In the genomic region with DNA sequence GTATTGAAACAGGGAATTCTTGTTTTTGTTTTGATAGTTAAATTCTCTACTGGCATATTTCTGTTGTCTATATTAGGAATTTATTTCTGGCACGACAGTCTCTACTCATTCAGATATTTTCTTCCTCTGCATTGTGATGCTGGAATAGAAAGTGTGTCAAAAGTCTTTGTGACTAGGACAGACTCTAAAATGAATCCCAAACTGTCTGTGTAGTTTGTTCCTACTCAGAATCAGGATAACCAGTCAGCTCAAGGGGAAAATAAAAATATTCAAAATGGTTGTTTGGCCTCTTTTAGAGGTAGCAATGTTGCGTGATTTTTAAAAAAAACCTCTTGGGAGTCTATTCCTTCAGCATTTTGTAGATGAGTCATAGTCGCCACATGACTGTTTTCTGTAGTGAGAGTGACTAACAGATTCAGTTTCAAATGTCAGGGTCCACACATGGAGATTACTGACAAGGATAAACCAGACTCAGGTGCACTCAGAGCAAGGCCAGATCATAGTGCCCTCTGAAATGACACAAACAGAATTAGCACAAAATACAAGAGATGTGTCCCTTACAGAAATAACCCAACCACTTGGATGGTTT, we compare ENCODE assay signal across 9 cellular contexts. TPM values are rescaled to one million over a fixed set of nuclear protein-coding genes. Genes with fewer than 3 reads are reported as not detected.
DNase-seq lines count a peak whose midpoint lies in the region; ATAC-seq and TF ChIP-seq lines count a peak whose summit lies in the region.
"Had no signal": no experiment of that assay in that cellular context is flagged by ENCODE, and none has a peak within 500 bp of the region (broad histone marks: within the 10 kb centered on the region; RNA-seq: fewer than 3 reads in every experiment).

No MANE protein-coding gene starts in this region.

- ATAC-seq in activated CD8-positive, alpha-beta T cell treated with anti-CD3 and anti-CD28 coated beads for 36 hours, result peak; percentile 99
- no peak for ATAC-seq in activated CD8-positive, alpha-beta T cell treated with anti-CD3 and anti-CD28 coated beads, Interleukin-2, amount 10 ng/mL, durations not matched to agents 7 days and 5 days
- ATAC-seq in HG02763 (IDR thresholded peaks at IDR 0.05; ENCODE audit: unreplicated experiment), result peak; percentile 98

- H3K4me3 Mint-ChIP-seq in activated CD8-positive, alpha-beta T cell treated with anti-CD3 and anti-CD28 coated beads for 36 hours, result no peak overlapping the region
- H3K4me3 Mint-ChIP-seq in activated CD8-positive, alpha-beta T cell treated with anti-CD3 and anti-CD28 coated beads, Interleukin-2, amount 10 ng/mL, durations not matched to agents 7 days and 5 days, result no peak overlapping the region

- DNase-seq in activated CD8-positive, alpha-beta T cell treated with anti-CD3 and anti-CD28 coated beads for 36 hours, result peak; percentile 53
- DNase-seq in activated CD8-positive, alpha-beta T cell treated with anti-CD3 and anti-CD28 coated beads, Interleukin-2, amount 10 ng/mL, durations not matched to agents 7 days and 5 days, result no peak
- DNase-seq in PC-9 (peak; percentile 19 to 75), mesenchymal stem cell (peak; percentile 85), mucosa of gallbladder (ENCODE audit: low spot score) (no peak)
- no peak for DNase-seq in NK-92 treated with Interleukin-12 subunit alpha and Interleukin-12 subunit beta, amount 100 ng/mL, for 24 hours (lab: John Stamatoyannopoulos, UW)
- no peak for DNase-seq in activated CD4-positive, alpha-beta T cell treated with anti-CD3 and anti-CD28 coated beads, Interleukin-2, amount 50 U/mL, for 1 hour

- H3K9me2 ChIP-seq in PC-9 (ENCODE audit: insufficient read depth), result no peaks in the 10 kb centered on the region

- H3K36me3 Mint-ChIP-seq in activated CD8-positive, alpha-beta T cell treated with anti-CD3 and anti-CD28 coated beads for 36 hours (ENCODE audit: low read depth), result no peaks in the 10 kb centered on the region
- H3K36me3 Mint-ChIP-seq in activated CD8-positive, alpha-beta T cell treated with anti-CD3 and anti-CD28 coated beads, Interleukin-2, amount 10 ng/mL, durations not matched to agents 7 days and 5 days (ENCODE audit: low read depth), result no peaks in the 10 kb centered on the region

- H3K9me3 ChIP-seq in PC-9 (ENCODE audit: insufficient read depth, low read depth) (no peaks in the 10 kb centered on the region), mesenchymal stem cell (ENCODE audit: control insufficient read depth, low read length) (no peaks in the 10 kb centered on the region)

- POLR2A ChIA-PET in activated CD8-positive, alpha-beta T cell treated with anti-CD3 and anti-CD28 coated beads for 36 hours (lab: Charles Lee), result interaction anchor here (0.7 kb wide), 1 partner anchor 58 kb away, joined by 3 read pairs; no protein-coding TSS in a partner anchor
- POLR2A ChIA-PET in activated CD8-positive, alpha-beta T cell treated with anti-CD3 and anti-CD28 coated beads, Interleukin-2, amount 10 ng/mL, durations not matched to agents 7 days and 5 days (lab: Charles Lee), result no interaction called here
- POLR2A ChIA-PET in PC-9 (lab: Charles Lee; ENCODE audit: unreplicated experiment), result interaction anchor here (0.7 kb wide), 1 partner anchor 52 kb away, joined by 3 read pairs; no protein-coding TSS in a partner anchor

- no peak overlapping the region for H2AK5ac ChIP-seq in mesenchymal stem cell (ENCODE audit: low read length, severe bottlenecking)

- H3K4me1 Mint-ChIP-seq in activated CD8-positive, alpha-beta T cell treated with anti-CD3 and anti-CD28 coated beads for 36 hours (ENCODE audit: low read depth), result peaks cover 22% of the 10 kb centered on the region
- H3K4me1 Mint-ChIP-seq in activated CD8-positive, alpha-beta T cell treated with anti-CD3 and anti-CD28 coated beads, Interleukin-2, amount 10 ng/mL, durations not matched to agents 7 days and 5 days (ENCODE audit: low read depth), result no peaks in the 10 kb centered on the region

- no peaks in the 10 kb centered on the region for H3F3A ChIP-seq in PC-9 (ENCODE audit: insufficient read depth, low read depth)

- H3K36me3 ChIP-seq in PC-9 (ENCODE audit: low read depth) (no peaks in the 10 kb centered on the region), mesenchymal stem cell (ENCODE audit: control insufficient read depth in 1 of 2, insufficient read depth in 2 of 2, low read depth in 1 of 2, low read length in 2 of 2) (no peaks in the 10 kb centered on the region)

- no peak overlapping the region for H4K8ac ChIP-seq in mesenchymal stem cell (ENCODE audit: low read length)

- intact Hi-C loops in activated CD8-positive, alpha-beta T cell treated with anti-CD3 and anti-CD28 coated beads for 36 hours (cut with micrococcal nuclease), result loop anchor here (10.0 kb wide), 1 partner anchor 128 kb away; no protein-coding TSS in a partner anchor
- intact Hi-C loops in PC-9 (cut with micrococcal nuclease; ENCODE audit: unreplicated experiment), result loop anchor here (2.0 to 5.0 kb wide), 2 partner anchors 160 to 170 kb away; no protein-coding TSS in a partner anchor

- no peak overlapping the region for H3K4ac ChIP-seq in mesenchymal stem cell (ENCODE audit: low read depth in 1 of 2, low read length in 2 of 2)

- peak overlapping the region; percentile 78 for H3K9ac ChIP-seq in mesenchymal stem cell (ENCODE audit: low read length)

- H2BK5ac ChIP-seq in mesenchymal stem cell (ENCODE audit: low read depth, low read length, poor library complexity, severe bottlenecking), result no peak overlapping the region

- no TSS peak for BruUV-seq in PC-9 (replicated peaks; lab: Mats Ljungman, UMichigan)

- H3K79me1 ChIP-seq in mesenchymal stem cell (replicated peaks; ENCODE audit: low read length, poor library complexity, severe bottlenecking), result no peaks in the 10 kb centered on the region

- H2AFZ ChIP-seq in PC-9 (no peak overlapping the region), mesenchymal stem cell (ENCODE audit: low read depth, low read length) (no peak overlapping the region)

- H2BK120ac ChIP-seq in mesenchymal stem cell (ENCODE audit: low read depth, low read length), result no peak overlapping the region

- peak overlapping the region; percentile 46 for H3K4me2 ChIP-seq in PC-9
- no peak overlapping the region for H3K4me2 ChIP-seq in mesenchymal stem cell (ENCODE audit: low read length, poor library complexity, severe bottlenecking)

- CTCF ChIA-PET in activated CD8-positive, alpha-beta T cell treated with anti-CD3 and anti-CD28 coated beads for 36 hours (lab: Charles Lee), result no interaction called here
- CTCF ChIA-PET in activated CD8-positive, alpha-beta T cell treated with anti-CD3 and anti-CD28 coated beads, Interleukin-2, amount 10 ng/mL, durations not matched to agents 7 days and 5 days (lab: Charles Lee), result interaction anchor here (1.1 kb wide), 1 partner anchor 238 kb away, joined by 3 read pairs; no protein-coding TSS in a partner anchor
- CTCF ChIA-PET in PC-9 (lab: Charles Lee), result no interaction called here

- H3K27ac ChIP-seq in PC-9 (peak overlapping the region; percentile 37; the same call in 1 of the 2 replicates), mesenchymal stem cell (ENCODE audit: low read length, poor library complexity, severe bottlenecking) (peak overlapping the region; percentile 53)
- H3K27ac ChIP-seq: C4-2B had no signal

- no peak overlapping the region for H3K23ac ChIP-seq in mesenchymal stem cell (ENCODE audit: low read length in 2 of 2)

- no peaks in the 10 kb centered on the region for H4K20me1 ChIP-seq in PC-9 (ENCODE audit: insufficient read depth)

- H3K27me3 ChIP-seq in PC-9 (ENCODE audit: insufficient read depth, low read depth) (no peaks in the 10 kb centered on the region), mesenchymal stem cell (ENCODE audit: control insufficient read depth in 1 of 2, insufficient read depth in 1 of 2, low read length in 2 of 2) (no peaks in the 10 kb centered on the region)

- H4K91ac ChIP-seq in mesenchymal stem cell (ENCODE audit: low read length), result no peak overlapping the region

- peaks cover 13% of the 10 kb centered on the region for H3K4me1 ChIP-seq in PC-9 (replicated peaks; ENCODE audit: insufficient read depth)
- no peaks in the 10 kb centered on the region for H3K4me1 ChIP-seq in mesenchymal stem cell (ENCODE audit: control insufficient read depth, insufficient read depth, low read depth, low read length)

- H3K79me2 ChIP-seq in PC-9 (ENCODE audit: low read depth), result no peaks in the 10 kb centered on the region

- H2BK15ac ChIP-seq in mesenchymal stem cell (ENCODE audit: low read depth, poor library complexity, severe bottlenecking), result no peak overlapping the region

- TF ChIP-seq CTCF in activated CD8-positive, alpha-beta T cell treated with anti-CD3 and anti-CD28 coated beads for 36 hours (IDR thresholded peaks at IDR 0.05), result no peak
- no peak for TF ChIP-seq CTCF in PC-9 (conservative IDR thresholded peaks at IDR 0.05)

- no peaks in the 10 kb centered on the region for H3K9me3 Mint-ChIP-seq in activated CD8-positive, alpha-beta T cell treated with anti-CD3 and anti-CD28 coated beads for 36 hours
- H3K9me3 Mint-ChIP-seq in activated CD8-positive, alpha-beta T cell treated with anti-CD3 and anti-CD28 coated beads, Interleukin-2, amount 10 ng/mL, durations not matched to agents 7 days and 5 days (ENCODE audit: insufficient read depth), result no peaks in the 10 kb centered on the region

- H3K4me3 ChIP-seq in PC-9 (no peak overlapping the region), mesenchymal stem cell (ENCODE audit: insufficient read depth in 1 of 2, low read depth in 1 of 2, low read length in 2 of 2) (no peak overlapping the region)

- H3K14ac ChIP-seq in mesenchymal stem cell (ENCODE audit: low read length in 2 of 2), result no peak overlapping the region

- WGBS in mesenchymal stem cell, result 24% methylated on average over 2 of the region's 3 CpGs

- H2BK12ac ChIP-seq in mesenchymal stem cell (ENCODE audit: low read length in 2 of 2), result no peak overlapping the region

- peaks cover 28% of the 10 kb centered on the region for H3K27me3 Mint-ChIP-seq in activated CD8-positive, alpha-beta T cell treated with anti-CD3 and anti-CD28 coated beads for 36 hours
- peaks cover 11% of the 10 kb centered on the region for H3K27me3 Mint-ChIP-seq in activated CD8-positive, alpha-beta T cell treated with anti-CD3 and anti-CD28 coated beads, Interleukin-2, amount 10 ng/mL, durations not matched to agents 7 days and 5 days (ENCODE audit: low read depth)

- H3K27ac Mint-ChIP-seq in activated CD8-positive, alpha-beta T cell treated with anti-CD3 and anti-CD28 coated beads for 36 hours, result no peak overlapping the region
- H3K27ac Mint-ChIP-seq in activated CD8-positive, alpha-beta T cell treated with anti-CD3 and anti-CD28 coated beads, Interleukin-2, amount 10 ng/mL, durations not matched to agents 7 days and 5 days, result no peak overlapping the region

- H3K18ac ChIP-seq in mesenchymal stem cell (ENCODE audit: low read depth in 1 of 2, low read length in 2 of 2), result no peak overlapping the region

RNA-seq across cellular contexts. Expression of a gene that starts 13.1 kb away (rescaled TPM):
- total RNA-seq in activated CD8-positive, alpha-beta T cell treated with anti-CD3 and anti-CD28 coated beads for 36 hours, result not detected
- total RNA-seq in activated CD8-positive, alpha-beta T cell treated with anti-CD3 and anti-CD28 coated beads, Interleukin-2, amount 10 ng/mL, durations not matched to agents 7 days and 5 days, result not detected
- total RNA-seq in PC-9 (2021), result not detected in 2 replicates
- polyA plus RNA-seq in mesenchymal stem cell (2013, experiment 1 of 2), result 0.94 TPM
- polyA plus RNA-seq in mesenchymal stem cell (2013, experiment 2 of 2), result 0.99 TPM
- total RNA-seq in mucosa of gallbladder, result 0.32 TPM

Comparison
In these comparisons a context has a peak if more than half of its experiments do, and no peak if none do; other contexts are left out.
1. DNase-seq: peak in activated CD8-positive, alpha-beta T cell treated with anti-CD3 and anti-CD28 coated beads for 36 hours (single experiment), PC-9 (2 of 2) and mesenchymal stem cell (single experiment); none in activated CD8-positive, alpha-beta T cell treated with anti-CD3 and anti-CD28 coated beads, Interleukin-2, amount 10 ng/mL, durations not matched to agents 7 days and 5 days (single experiment), NK-92 treated with Interleukin-12 subunit alpha and Interleukin-12 subunit beta, amount 100 ng/mL, for 24 hours (single experiment), mucosa of gallbladder (single experiment) and activated CD4-positive, alpha-beta T cell treated with anti-CD3 and anti-CD28 coated beads, Interleukin-2, amount 50 U/mL, for 1 hour (single experiment).